9 cellular contexts compared by ENCODE assay signal in genomic region chr17:34163681-34164080, GRCh38.
DNase-seq lines count a peak whose midpoint lies in the region; ATAC-seq and TF ChIP-seq lines count a peak whose summit lies in the region.
"Had no signal": no experiment of that assay in that cellular context is flagged by ENCODE, and none has a peak within 500 bp of the region (broad histone marks: within the 10 kb centered on the region; RNA-seq: fewer than 3 reads in every experiment).

No MANE protein-coding gene starts in this region.

- 19% methylated on average over 8 of the region's 8 CpGs for WGBS in prostate gland

- peaks cover 4% of the 10 kb centered on the region for H3K27me3 ChIP-seq in prostate gland (replicated peaks; ENCODE audit: insufficient read depth)
- H3K27me3 ChIP-seq in CD8-positive, alpha-beta memory T cell (ENCODE audit: insufficient read depth, low read length, poor library complexity, severe bottlenecking): peaks cover 4% of the 10 kb centered on the region

- peak; percentile 28 for DNase-seq in DMS153 (lab: John Stamatoyannopoulos, UW)
- peak; percentile 39 for DNase-seq in M059J (ENCODE audit: low read depth)
- DNase-seq in choroid plexus epithelial cell (ENCODE audit: low read depth): no peak
- DNase-seq in nephron progenitor cell: no peak
- DNase-seq in prostate gland (ENCODE audit: low spot score): no peak
- DNase-seq in CD8-positive, alpha-beta memory T cell: no peak
- DNase-seq: activated CD4-positive, alpha-beta T cell treated with anti-CD3 and anti-CD28 coated beads for 4 hours had no signal

- H3K4me3 ChIP-seq in choroid plexus epithelial cell (ENCODE audit: low read depth, low read length) (no peak overlapping the region), prostate gland (no peak overlapping the region)
- no peak overlapping the region for H3K4me3 ChIP-seq in CD8-positive, alpha-beta memory T cell (ENCODE audit: low read length)

- intact Hi-C loops in prostate gland (cut with DNase I): loop anchor here (5.0 kb wide), 1 partner anchor 386 kb away; no protein-coding TSS in a partner anchor

- CTCF ChIA-PET in CD8-positive, alpha-beta memory T cell (lab: Charles Lee): no interaction called here

- H3K9me3 ChIP-seq in prostate gland: no peaks in the 10 kb centered on the region
- no peaks in the 10 kb centered on the region for H3K9me3 ChIP-seq in CD8-positive, alpha-beta memory T cell (ENCODE audit: low read length)

- no peaks in the 10 kb centered on the region for H3K36me3 Mint-ChIP-seq in nephron progenitor cell (ENCODE audit: low read depth)
- H3K36me3 Mint-ChIP-seq in CD8-positive, alpha-beta memory T cell: no peaks in the 10 kb centered on the region

- no peak overlapping the region for H3K4me3 Mint-ChIP-seq in nephron progenitor cell
- H3K4me3 Mint-ChIP-seq in CD8-positive, alpha-beta memory T cell: no peak overlapping the region

- POLR2A ChIA-PET in CD8-positive, alpha-beta memory T cell (lab: Charles Lee): no interaction called here

- peaks cover 8% of the 10 kb centered on the region for H3K9me3 Mint-ChIP-seq in nephron progenitor cell
- H3K9me3 Mint-ChIP-seq in CD8-positive, alpha-beta memory T cell: no peaks in the 10 kb centered on the region

- H3K4me1 Mint-ChIP-seq in nephron progenitor cell: peaks cover 51% of the 10 kb centered on the region
- no peaks in the 10 kb centered on the region for H3K4me1 Mint-ChIP-seq in CD8-positive, alpha-beta memory T cell

- H3K27ac ChIP-seq in prostate gland: no peak overlapping the region
- no peak overlapping the region for H3K27ac ChIP-seq in CD8-positive, alpha-beta memory T cell (ENCODE audit: low read depth, low read length)

- TF ChIP-seq CTCF in choroid plexus epithelial cell (conservative IDR thresholded peaks at IDR 0.05; ENCODE audit: low read depth, low read length): peak; percentile 35
- peak; percentile 51 for TF ChIP-seq CTCF in nephron progenitor cell (IDR thresholded peaks at IDR 0.05)
- TF ChIP-seq CTCF in prostate gland (IDR thresholded peaks at IDR 0.05): peak in 2 of 4 experiments; percentile 25 to 29

- no peaks in the 10 kb centered on the region for H3K36me3 ChIP-seq in prostate gland
- no peaks in the 10 kb centered on the region for H3K36me3 ChIP-seq in CD8-positive, alpha-beta memory T cell (ENCODE audit: insufficient read depth, low read length)

- ATAC-seq in HG03175 (IDR thresholded peaks at IDR 0.05; ENCODE audit: unreplicated experiment) (no peak), HG02588 (IDR thresholded peaks at IDR 0.05; ENCODE audit: unreplicated experiment) (no peak)

- H3K27me3 Mint-ChIP-seq in nephron progenitor cell (ENCODE audit: low read depth, poor library complexity): peaks cover 23% of the 10 kb centered on the region
- H3K27me3 Mint-ChIP-seq in CD8-positive, alpha-beta memory T cell: peaks cover 18 to 56% of the 10 kb centered on the region in 2 donors

- no peak for TF ChIP-seq POLR2A in prostate gland (IDR thresholded peaks at IDR 0.05)

- H3K27ac Mint-ChIP-seq in nephron progenitor cell: peak overlapping the region; percentile 28
- H3K27ac Mint-ChIP-seq in CD8-positive, alpha-beta memory T cell: no peak overlapping the region

- no peaks in the 10 kb centered on the region for H3K4me1 ChIP-seq in prostate gland (replicated peaks)
- no peaks in the 10 kb centered on the region for H3K4me1 ChIP-seq in CD8-positive, alpha-beta memory T cell (ENCODE audit: insufficient read depth, low read length)

Comparison
In these comparisons a context has a peak if more than half of its experiments do, and no peak if none do; other contexts are left out.
1. DNase-seq: peak in DMS153 (single experiment) and M059J (single experiment); none in choroid plexus epithelial cell (single experiment), nephron progenitor cell (single experiment), prostate gland (single experiment) and CD8-positive, alpha-beta memory T cell (0 of 5).